Comparison of ENCODE assay signal across 21 cellular contexts in the genomic region with DNA sequence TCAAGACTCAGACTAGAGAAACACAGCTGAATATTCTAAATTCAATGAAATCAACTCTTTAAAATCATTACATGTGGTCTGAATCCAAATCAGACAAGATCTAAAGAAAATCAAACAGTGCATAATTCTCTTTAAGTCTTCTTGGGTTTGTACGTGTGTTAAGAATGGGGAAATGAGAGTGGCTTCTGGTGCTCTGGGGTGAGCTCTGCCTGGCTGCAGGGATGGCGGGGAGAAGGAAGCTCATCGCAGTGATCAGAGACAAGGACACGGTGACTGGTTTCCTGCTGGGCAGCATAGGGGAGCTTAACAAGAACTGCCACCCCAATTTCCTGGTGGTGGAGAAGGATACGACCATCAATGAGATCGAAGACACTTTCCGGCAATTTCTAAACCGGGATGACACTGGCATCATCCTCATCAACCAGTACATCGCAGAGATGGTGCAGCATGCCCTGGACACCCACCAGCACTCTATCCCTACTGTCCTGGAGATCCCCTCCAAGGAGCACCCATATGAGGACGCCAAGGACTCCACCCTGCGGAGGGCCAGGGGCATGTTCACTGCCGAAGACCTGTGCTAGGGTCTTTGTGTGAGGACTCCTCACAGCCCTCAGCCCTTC.
"Had no signal": no experiment of that assay in that cellular context is flagged by ENCODE, and none has a peak within 500 bp of the region (broad histone marks: within the 10 kb centered on the region; RNA-seq: fewer than 3 reads in every experiment).

No MANE protein-coding gene starts in this region.

- H3K4me1 Mint-ChIP-seq: brain, immature natural killer cell, mesothelial cell of epicardium, WTC11 had no signal

- H3K27me3 Mint-ChIP-seq: activated naive CD8-positive, alpha-beta T cell; brain had no signal

- H3K4me1 ChIP-seq: foreskin keratinocyte, lower lobe of right lung, parathyroid adenoma, tibial artery had no signal

- DNase-seq: activated CD4-positive, alpha-beta T cell treated with anti-CD3 and anti-CD28 coated beads for 48 hours; activated CD8-positive, alpha-beta memory T cell treated with anti-CD3 and anti-CD28 coated beads, Interleukin-2, amount 50 U/mL, for 4 hours; activated CD8-positive, alpha-beta T cell treated with anti-CD3 and anti-CD28 coated beads, Interleukin-2, amount 10 ng/mL, durations not matched to agents 7 days and 5 days; activated gamma-delta T cell treated with Interleukin-2 at 50 U/mL for 16 hours; central memory CD4-positive, alpha-beta T cell; cortex of kidney; effector CD8-positive, alpha-beta T cell; foreskin keratinocyte; immature natural killer cell; lower lobe of right lung; stimulated activated CD4-positive, alpha-beta T cell treated with anti-CD3 and anti-CD28 coated beads, Interleukin-12 subunit alpha, Interleukin-12 subunit beta, amount 100 ng/mL, for 4 hours; stimulated activated CD4-positive, alpha-beta T cell treated with anti-CD3 and anti-CD28 coated beads, Interleukin-2, amount 100 ng/mL, for 24 hours; stimulated activated naive CD4-positive, alpha-beta T cell; tibial artery had no signal

- H3K27ac ChIP-seq: foreskin keratinocyte, lower lobe of right lung, neutrophil, parathyroid adenoma, tibial artery had no signal

- H3K9me3 ChIP-seq: lower lobe of right lung, neutrophil, tibial artery had no signal

- H3K9me3 Mint-ChIP-seq: brain; immature natural killer cell; mesothelial cell of epicardium; T-helper 1 cell treated with Interleukin-12 subunit alpha and Interleukin-12 subunit beta and Interleukin-4 antibody, amounts not matched to agents 30 μg/mL and 1 μg/mL, for 36 hours; WTC11 had no signal

- H3K4me3 Mint-ChIP-seq: activated CD8-positive, alpha-beta T cell treated with anti-CD3 and anti-CD28 coated beads, Interleukin-2, amount 10 ng/mL, durations not matched to agents 7 days and 5 days; activated naive CD8-positive, alpha-beta T cell; brain; immature natural killer cell; mesothelial cell of epicardium; T-helper 1 cell treated with Interleukin-12 subunit alpha and Interleukin-12 subunit beta and Interleukin-4 antibody, amounts not matched to agents 30 μg/mL and 1 μg/mL, for 36 hours; WTC11 had no signal

- H3K4me3 ChIP-seq: lower lobe of right lung, tibial artery had no signal

- H3K27me3 ChIP-seq: foreskin keratinocyte, neutrophil, tibial artery had no signal

- H3K9ac ChIP-seq: parathyroid adenoma had no signal

- ATAC-seq: activated CD8-positive, alpha-beta T cell treated with anti-CD3 and anti-CD28 coated beads, Interleukin-2, amount 10 ng/mL, durations not matched to agents 7 days and 5 days; foreskin keratinocyte; lower lobe of right lung; WTC11 had no signal

- H3K27ac Mint-ChIP-seq: activated CD8-positive, alpha-beta T cell treated with anti-CD3 and anti-CD28 coated beads, Interleukin-2, amount 10 ng/mL, durations not matched to agents 7 days and 5 days; activated naive CD8-positive, alpha-beta T cell; mesothelial cell of epicardium; T-helper 1 cell treated with Interleukin-12 subunit alpha and Interleukin-12 subunit beta and Interleukin-4 antibody, amounts not matched to agents 30 μg/mL and 1 μg/mL, for 36 hours; WTC11 had no signal
